ENCODE assay signal across 9 cellular contexts in genomic region chr9:32581512-32582143, GRCh38. TPM values are rescaled to one million over a fixed set of nuclear protein-coding genes. Genes with fewer than 3 reads are reported as not detected.
DNase-seq lines count a peak whose midpoint lies in the region; ATAC-seq, FAIRE-seq and TF ChIP-seq lines count a peak whose summit lies in the region.
"Had no signal": no experiment of that assay in that cellular context is flagged by ENCODE, and none has a peak within 500 bp of the region (broad histone marks: within the 10 kb centered on the region; RNA-seq: fewer than 3 reads in every experiment).

No MANE protein-coding gene starts in this region.

- ATAC-seq in HG02798 (IDR thresholded peaks at IDR 0.05; ENCODE audit: poor library complexity, unreplicated experiment) (peak; percentile 48), HG03520 (IDR thresholded peaks at IDR 0.05; ENCODE audit: unreplicated experiment) (no peak)

- peak; percentile 72 for FAIRE-seq in islet of Langerhans (lab: Jason Lieb, UNC)

- H3K36me3 Mint-ChIP-seq in type B pancreatic cell = no peaks in the 10 kb centered on the region
- H3K36me3 Mint-ChIP-seq: activated naive CD8-positive, alpha-beta T cell had no signal

- peak; percentile 25 for DNase-seq in activated gamma-delta T cell treated with Interleukin-2 at 50 U/mL for 16 hours
- no peak for DNase-seq in activated gamma-delta T cell (lab: John Stamatoyannopoulos, UW)
- DNase-seq in NCI-H524 treated with DMSO at 0.1 percent for 48 hours (lab: John Stamatoyannopoulos, UW) = peak; percentile 19
- peak; percentile 73 for DNase-seq in amniotic epithelial cell (ENCODE audit: low read depth)
- DNase-seq in type B pancreatic cell (ENCODE audit: extremely low spot score, unreplicated experiment) = no peak

- no peaks in the 10 kb centered on the region for H3K4me1 Mint-ChIP-seq in type B pancreatic cell (ENCODE audit: unreplicated experiment)

- TF ChIP-seq CTCF in type B pancreatic cell (conservative IDR thresholded peaks at IDR 0.05) = peak; percentile 75

- H3K27ac Mint-ChIP-seq in type B pancreatic cell = peak overlapping the region; percentile 6
- H3K27ac Mint-ChIP-seq: activated naive CD8-positive, alpha-beta T cell had no signal

- H3K4me3 Mint-ChIP-seq in type B pancreatic cell = no peak overlapping the region
- H3K4me3 Mint-ChIP-seq: activated naive CD8-positive, alpha-beta T cell had no signal

- H3K27me3 Mint-ChIP-seq in type B pancreatic cell = peaks cover 51% of the 10 kb centered on the region

- H3K9me3 Mint-ChIP-seq in type B pancreatic cell = no peaks in the 10 kb centered on the region

RNA-seq across cellular contexts. Expression of gene NDUFB6, which starts 8.7 kb away (rescaled TPM):
- 42.9 and 45.6 TPM in 2 replicates for total RNA-seq in type B pancreatic cell (ENCODE audit: low replicate concordance)

RNA-seq across cellular contexts. Expression of gene TOPORS, which starts 29.2 kb away (rescaled TPM):
- 16.7 and 18.4 TPM in 2 replicates for total RNA-seq in type B pancreatic cell (ENCODE audit: low replicate concordance)

RNA-seq across cellular contexts. Expression of gene SMIM27, which starts 29.5 kb away (rescaled TPM):
- 9.1 and 12.7 TPM in 2 replicates for total RNA-seq in type B pancreatic cell (ENCODE audit: low replicate concordance)

RNA-seq across cellular contexts. Expression of gene TAF1L, which starts 53.8 kb away (rescaled TPM):
- total RNA-seq in type B pancreatic cell (ENCODE audit: low replicate concordance) = not detected in 2 replicates

RNA-seq across cellular contexts. Expression of gene RIGI, which starts 55.6 kb away (rescaled TPM):
- total RNA-seq in type B pancreatic cell (ENCODE audit: low replicate concordance) = 5.8 and 7.7 TPM in 2 replicates

Comparison
In these comparisons a context has a peak if more than half of its experiments do, and no peak if none do; other contexts are left out.
1. DNase-seq: peak in activated gamma-delta T cell treated with Interleukin-2 at 50 U/mL for 16 hours (single experiment), NCI-H524 treated with DMSO at 0.1 percent for 48 hours (single experiment) and amniotic epithelial cell (single experiment); none in activated gamma-delta T cell (single experiment) and type B pancreatic cell (single experiment).